In genomic region chr12:111297703-111298426, GRCh38 we compare ENCODE assay signal across 10 cellular contexts.
"Had no signal": no experiment of that assay in that cellular context is flagged by ENCODE, and none has a peak within 500 bp of the region (broad histone marks: within the 10 kb centered on the region; RNA-seq: fewer than 3 reads in every experiment).

No MANE protein-coding gene starts in this region.

- H3K27ac Mint-ChIP-seq: activated CD4-positive, alpha-beta T cell treated with anti-CD3 and anti-CD28 coated beads for 36 hours; activated naive CD4-positive, alpha-beta T cell treated with anti-CD3 and anti-CD28 coated beads for 36 hours; memory B cell had no signal

- H3K27me3 Mint-ChIP-seq: activated CD4-positive, alpha-beta T cell treated with anti-CD3 and anti-CD28 coated beads for 36 hours had no signal

- H3K9me3 Mint-ChIP-seq: activated naive CD4-positive, alpha-beta T cell treated with anti-CD3 and anti-CD28 coated beads for 36 hours; natural killer cell treated with Interleukin-12 subunit alpha and Interleukin-12 subunit beta and Interleukin-15 and Interleukin-18, amount 100 ng/mL, for 72 hours had no signal

- H3K9me3 ChIP-seq: left ventricle myocardium inferior, ovary, suprapubic skin, upper lobe of right lung had no signal

- H3K27ac ChIP-seq: foreskin keratinocyte, left ventricle myocardium inferior, ovary, suprapubic skin, upper lobe of right lung had no signal

- H3K36me3 ChIP-seq: left ventricle myocardium inferior, ovary, suprapubic skin, upper lobe of right lung had no signal

- H3K4me3 Mint-ChIP-seq: activated CD4-positive, alpha-beta T cell treated with anti-CD3 and anti-CD28 coated beads for 36 hours; activated naive CD4-positive, alpha-beta T cell treated with anti-CD3 and anti-CD28 coated beads for 36 hours; memory B cell; natural killer cell treated with Interleukin-12 subunit alpha and Interleukin-12 subunit beta and Interleukin-15 and Interleukin-18, amount 100 ng/mL, for 72 hours had no signal

- DNase-seq: foreskin keratinocyte, left ventricle myocardium inferior, ovary, T1000, upper lobe of right lung had no signal

- H3K4me1 ChIP-seq: foreskin keratinocyte, left ventricle myocardium inferior, suprapubic skin, upper lobe of right lung had no signal

- H3K4me1 Mint-ChIP-seq: activated CD4-positive, alpha-beta T cell treated with anti-CD3 and anti-CD28 coated beads for 36 hours; memory B cell had no signal

- H3K36me3 Mint-ChIP-seq: natural killer cell treated with Interleukin-12 subunit alpha and Interleukin-12 subunit beta and Interleukin-15 and Interleukin-18, amount 100 ng/mL, for 72 hours had no signal

- H3K27me3 ChIP-seq: foreskin keratinocyte, ovary had no signal

- H3K4me3 ChIP-seq: left ventricle myocardium inferior, ovary, suprapubic skin, upper lobe of right lung had no signal
